Comparison of ENCODE assay signal across 21 cellular contexts in genomic region chr10:34661580-34661979, GRCh38.
A peak's percentile ranks its signal among the peaks of the same experiment; 100 is the strongest.
DNase-seq lines count a peak whose midpoint lies in the region; ATAC-seq and TF ChIP-seq lines count a peak whose summit lies in the region.
"Had no signal": no experiment of that assay in that cellular context is flagged by ENCODE, and none has a peak within 500 bp of the region (broad histone marks: within the 10 kb centered on the region; RNA-seq: fewer than 3 reads in every experiment).

No MANE protein-coding gene starts in this region.

- H3K4me1 ChIP-seq in endodermal cell (ENCODE audit: control insufficient read depth, insufficient read depth, low read length): peaks cover 5% of the 10 kb centered on the region

- no peaks in the 10 kb centered on the region for H3K27me3 Mint-ChIP-seq in endodermal cell (ENCODE audit: insufficient read depth)

- no peaks in the 10 kb centered on the region for H3K9me3 ChIP-seq in endodermal cell (ENCODE audit: control insufficient read depth, low read length)
- H3K9me3 ChIP-seq: Peyer's patch had no signal

- H3K27ac ChIP-seq in endodermal cell (ENCODE audit: low read depth, low read length): no peak overlapping the region
- H3K27ac ChIP-seq: 22Rv1, Peyer's patch had no signal

- peaks cover 36% of the 10 kb centered on the region for H3K4me1 Mint-ChIP-seq in endodermal cell
- H3K4me1 Mint-ChIP-seq: B cell, CD14-positive monocyte had no signal

- no peak overlapping the region for H3K9ac ChIP-seq in endodermal cell (ENCODE audit: extremely low read depth, low read length, poor library complexity, severe bottlenecking)

- H3K27me3 ChIP-seq in endodermal cell (ENCODE audit: control insufficient read depth, insufficient read depth, low read length, poor library complexity, severe bottlenecking): no peaks in the 10 kb centered on the region
- H3K27me3 ChIP-seq: Peyer's patch had no signal

- no peak overlapping the region for H3K4me3 ChIP-seq in endodermal cell (ENCODE audit: low read length)
- H3K4me3 ChIP-seq: Peyer's patch had no signal

- no peaks in the 10 kb centered on the region for H3K36me3 ChIP-seq in endodermal cell (ENCODE audit: control insufficient read depth, insufficient read depth, low read length)
- H3K36me3 ChIP-seq: Peyer's patch had no signal

- POLR2A ChIA-PET in HEK293T (lab: Yijun Ruan, JAX): no interaction called here

- H3K27ac Mint-ChIP-seq in endodermal cell: no peak overlapping the region
- H3K27ac Mint-ChIP-seq: B cell, CD14-positive monocyte had no signal

- no peak for ATAC-seq in HG02852 (IDR thresholded peaks at IDR 0.05; ENCODE audit: unreplicated experiment)

- CTCF ChIA-PET in HEK293T (lab: Yijun Ruan, JAX): interaction anchor here (1.6 kb wide), 1 partner anchor 9 kb away, joined by 3 read pairs; no protein-coding TSS in a partner anchor

- peaks cover 1% of the 10 kb centered on the region for H3K9me3 Mint-ChIP-seq in endodermal cell

- no peaks in the 10 kb centered on the region for H3K36me3 Mint-ChIP-seq in endodermal cell (ENCODE audit: low read depth)
- H3K36me3 Mint-ChIP-seq: CD14-positive monocyte had no signal

- DNase-seq in NCI-H1092 treated with DMSO at 0.1 percent for 48 hours (lab: John Stamatoyannopoulos, UW) (peak; percentile 4), NCI-H1092 (lab: John Stamatoyannopoulos, UW) (no peak), NCI-H748 (lab: John Stamatoyannopoulos, UW; ENCODE audit: unreplicated experiment) (peak; percentile 74), endodermal cell (peak; percentile 38), NCI-H187 treated with DMSO at 0.1 percent for 48 hours (lab: John Stamatoyannopoulos, UW) (no peak), HEK293T (ENCODE audit: extremely low spot score) (no peak)
- DNase-seq: Calu3, DMS79 treated with DMSO at 0.1 percent for 48 hours, GF-D8, KBM-7, MV-4-11, NCI-H1417 treated with DMSO at 0.1 percent for 48 hours, NCI-H345, NCI-H510A treated with DMSO at 0.1 percent for 48 hours, SHP77 treated with DMSO at 0.1 percent for 48 hours, T-helper 1 cell had no signal

- H3K4me3 Mint-ChIP-seq in endodermal cell: no peak overlapping the region
- H3K4me3 Mint-ChIP-seq: B cell, CD14-positive monocyte had no signal

- no peak for TF ChIP-seq CTCF in endodermal cell (conservative IDR thresholded peaks at IDR 0.05)

- WGBS in endodermal cell (ENCODE audit: insufficient coverage in 1 of 2, insufficient read length in 1 of 2), 2 experiments: 94 to 100% methylated on average over 2 of the region's 2 CpGs

TF ChIP-seq in HEK293T, 16 proteins besides CTCF, POLR2A, EP300 and RAD21:
- TF ChIP-seq, protein P1, sequence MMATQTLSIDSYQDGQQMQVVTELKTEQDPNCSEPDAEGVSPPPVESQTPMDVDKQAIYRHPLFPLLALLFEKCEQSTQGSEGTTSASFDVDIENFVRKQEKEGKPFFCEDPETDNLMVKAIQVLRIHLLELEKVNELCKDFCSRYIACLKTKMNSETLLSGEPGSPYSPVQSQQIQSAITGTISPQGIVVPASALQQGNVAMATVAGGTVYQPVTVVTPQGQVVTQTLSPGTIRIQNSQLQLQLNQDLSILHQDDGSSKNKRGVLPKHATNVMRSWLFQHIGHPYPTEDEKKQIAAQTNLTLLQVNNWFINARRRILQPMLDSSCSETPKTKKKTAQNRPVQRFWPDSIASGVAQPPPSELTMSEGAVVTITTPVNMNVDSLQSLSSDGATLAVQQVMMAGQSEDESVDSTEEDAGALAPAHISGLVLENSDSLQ (IDR thresholded peaks at IDR 0.05): no peak
- no peak for TF ChIP-seq NFRKB (IDR thresholded peaks at IDR 0.05)
- TF ChIP-seq LEF1 (IDR thresholded peaks at IDR 0.05; ENCODE audit: borderline replicate concordance): no peak
- no peak for TF ChIP-seq TARDBP (IDR thresholded peaks at IDR 0.05)
- TF ChIP-seq FOXM1 (IDR thresholded peaks at IDR 0.05; ENCODE audit: borderline replicate concordance): no peak
- no peak for TF ChIP-seq ARNT (IDR thresholded peaks at IDR 0.05)
- no peak for TF ChIP-seq ZNF384 (IDR thresholded peaks at IDR 0.05)
- TF ChIP-seq FOXK2 (IDR thresholded peaks at IDR 0.05): no peak
- TF ChIP-seq SUZ12 (IDR thresholded peaks at IDR 0.05): no peak
- TF ChIP-seq CTBP1 (IDR thresholded peaks at IDR 0.05; ENCODE audit: borderline replicate concordance): no peak
- no peak for TF ChIP-seq BHLHE40 (IDR thresholded peaks at IDR 0.05; ENCODE audit: borderline replicate concordance)
- TF ChIP-seq SP1 (IDR thresholded peaks at IDR 0.05): no peak
- no peak for TF ChIP-seq ELF4 (IDR thresholded peaks at IDR 0.05)
- TF ChIP-seq HDGF (IDR thresholded peaks at IDR 0.05; ENCODE audit: borderline replicate concordance): no peak
TF ChIP-seq in HEK293T: peak in this region for 0.

Comparison
In these comparisons a context has a peak if more than half of its experiments do, and no peak if none do; other contexts are left out.
1. DNase-seq: peak in NCI-H1092 treated with DMSO at 0.1 percent for 48 hours (single experiment), NCI-H748 (single experiment) and endodermal cell (single experiment); none in NCI-H1092 (single experiment), NCI-H187 treated with DMSO at 0.1 percent for 48 hours (single experiment) and HEK293T (single experiment).